In the genomic region with DNA sequence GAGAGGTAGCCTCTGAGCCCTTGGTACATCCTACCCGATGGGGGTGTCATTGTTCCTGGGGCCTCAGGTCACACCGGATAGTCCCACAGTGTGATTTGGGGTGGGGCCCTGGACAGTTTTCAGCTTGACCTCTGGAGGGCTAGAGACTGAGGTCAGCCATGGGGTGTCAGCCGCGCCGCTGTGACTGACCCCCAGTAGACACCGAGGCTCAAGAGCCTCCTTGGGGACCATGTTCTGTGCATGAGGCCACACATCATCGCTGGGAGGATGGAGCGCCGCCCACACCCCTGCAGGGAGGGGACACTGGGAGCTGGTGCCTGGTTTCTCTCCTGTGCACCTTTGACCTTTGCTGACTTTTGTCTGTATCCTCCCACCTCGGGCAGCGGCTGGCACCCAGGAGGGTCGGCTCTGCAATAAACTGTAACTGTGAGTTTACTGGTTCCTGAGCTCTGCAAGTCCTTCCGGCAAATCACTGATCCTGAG, we compare ENCODE assay signal across 16 cellular contexts. TPM values are rescaled to one million over a fixed set of nuclear protein-coding genes. Genes with fewer than 3 reads are reported as not detected.
DNase-seq lines count a peak whose midpoint lies in the region; ATAC-seq, FAIRE-seq and TF ChIP-seq lines count a peak whose summit lies in the region.
"Had no signal": no experiment of that assay in that cellular context is flagged by ENCODE, and none has a peak within 500 bp of the region (broad histone marks: within the 10 kb centered on the region; RNA-seq: fewer than 3 reads in every experiment).

No MANE protein-coding gene starts in this region.

- no peak overlapping the region for H3K4me2 ChIP-seq in H1 (ENCODE audit: insufficient read depth in 1 of 2, low read depth in 2 of 2, low read length in 2 of 2)
- H3K4me2 ChIP-seq: A549 had no signal

- peaks cover 17% of the 10 kb centered on the region for H3K4me1 ChIP-seq in CD4-positive, alpha-beta memory T cell (ENCODE audit: insufficient read depth, low read length)
- H3K4me1 ChIP-seq in H1 (replicated peaks in 1 of 4; ENCODE audit: control insufficient read depth in 3 of 4, insufficient read depth in 4 of 4, low read length in 3 of 4) = peaks cover 0 to 4% (median 2%) of the 10 kb centered on the region in 4 experiments; a peak in 2 of 7 replicates
- peaks cover 13% of the 10 kb centered on the region in 2 experiments for H3K4me1 ChIP-seq in neutrophil (ENCODE audit: control insufficient read depth in 1 of 2, insufficient read depth in 1 of 2, low read depth in 1 of 2, low read length in 1 of 2)
- H3K4me1 ChIP-seq: A549 had no signal

- no peak overlapping the region for H2BK5ac ChIP-seq in H1 (ENCODE audit: low read depth, low read length)

- H2AFZ ChIP-seq in H1 (ENCODE audit: low read length) = no peak overlapping the region
- H2AFZ ChIP-seq: GM23248 had no signal

- H4K5ac ChIP-seq in H1 (ENCODE audit: insufficient read length, low read depth, low read length) = no peak overlapping the region

- H3K4me3 ChIP-seq in CD4-positive, alpha-beta memory T cell (ENCODE audit: low read length in 2 of 2) = no peak overlapping the region
- H3K4me3 ChIP-seq in H1 (ENCODE audit: extremely low read depth in 1 of 4, insufficient read depth in 2 of 4, low read depth in 3 of 4, low read length in 4 of 4) (no peak overlapping the region), neutrophil (ENCODE audit: low read depth in 1 of 2, low read length in 1 of 2) (no peak overlapping the region), brain microvascular endothelial cell (ENCODE audit: low read depth, low read length) (no peak overlapping the region)
- H3K4me3 ChIP-seq: A549, GM23248, SJSA1 had no signal

- H3K9me3 ChIP-seq in CD4-positive, alpha-beta memory T cell (ENCODE audit: control insufficient read depth in 1 of 2, low read length in 2 of 2) = no peaks in the 10 kb centered on the region
- H3K9me3 ChIP-seq in H1 (ENCODE audit: insufficient read depth in 2 of 2, low read depth in 1 of 2, low read length in 1 of 2) (no peaks in the 10 kb centered on the region; a peak in 1 of 4 replicates), neutrophil (no peaks in the 10 kb centered on the region)
- H3K9me3 ChIP-seq: A549 had no signal

- no peaks in the 10 kb centered on the region for H3K27me3 Mint-ChIP-seq in activated naive CD4-positive, alpha-beta T cell treated with anti-CD3 and anti-CD28 coated beads, Interleukin-2, amount 10 ng/mL, durations not matched to agents 7 days and 5 days
- H3K27me3 Mint-ChIP-seq in CD4-positive, alpha-beta memory T cell = no peaks in the 10 kb centered on the region
- H3K27me3 Mint-ChIP-seq: CD4-positive, alpha-beta T cell had no signal

- intact Hi-C loops in CD4-positive, alpha-beta memory T cell (cut with micrococcal nuclease) = no loop called here

- no peak for TF ChIP-seq EP300 in H1 (IDR thresholded peaks at IDR 0.05; ENCODE audit: borderline replicate concordance in 1 of 2, low read depth in 2 of 2, low read length in 2 of 2)

- CTCF ChIA-PET in activated naive CD4-positive, alpha-beta T cell treated with anti-CD3 and anti-CD28 coated beads, Interleukin-2, amount 10 ng/mL, durations not matched to agents 7 days and 5 days (lab: Charles Lee) = interaction anchor here (1.2 to 2.0 kb wide), 3 partner anchors 34 to 99 kb away, joined by 3 to 5 read pairs (median 4); no protein-coding TSS in a partner anchor
- CTCF ChIA-PET in CD4-positive, alpha-beta memory T cell (lab: Charles Lee; ENCODE audit: partially characterized antibody) = interaction anchor here (1.0 to 11.7 kb wide), 4 partner anchors 13 to 97 kb away, joined by 3 to 253 read pairs (median 4); partner anchors contain the start of gene UBE2G2
- CTCF ChIA-PET in H1 (lab: Charles Lee; ENCODE audit: partially characterized antibody) = interaction anchor here (0.6 to 2.6 kb wide), 10 partner anchors 9 to 52 kb away, joined by 3 to 10 read pairs (median 4); partner anchors contain the start of gene PTTG1IP

- no peak overlapping the region for H3K4ac ChIP-seq in H1 (replicated peaks; ENCODE audit: insufficient read length, low read depth, low read length)

- H3K36me3 ChIP-seq in CD4-positive, alpha-beta memory T cell (ENCODE audit: insufficient read depth, low read length) = peaks cover 71% of the 10 kb centered on the region
- H3K36me3 ChIP-seq in H1 (ENCODE audit: control insufficient read depth in 2 of 4, insufficient read depth in 4 of 4, low read length in 3 of 4) = no peaks in the 10 kb centered on the region; a peak in 1 of 8 replicates
- peaks cover 100% of the 10 kb centered on the region for H3K36me3 ChIP-seq in neutrophil
- H3K36me3 ChIP-seq in brain microvascular endothelial cell (replicated peaks) = no peaks in the 10 kb centered on the region

- H3K27ac Mint-ChIP-seq in activated naive CD4-positive, alpha-beta T cell treated with anti-CD3 and anti-CD28 coated beads, Interleukin-2, amount 50 U/mL, for 72 hours = peak overlapping the region; percentile 25 to 50
- no peak overlapping the region for H3K27ac Mint-ChIP-seq in activated naive CD4-positive, alpha-beta T cell treated with anti-CD3 and anti-CD28 coated beads, Interleukin-2, amount 10 ng/mL, durations not matched to agents 7 days and 5 days
- peak overlapping the region in 4 of 7 donors; percentile 16 to 30 (median 28) for H3K27ac Mint-ChIP-seq in CD4-positive, alpha-beta memory T cell
- H3K27ac Mint-ChIP-seq: CD4-positive, alpha-beta T cell had no signal

- no peak overlapping the region for H3K27ac ChIP-seq in CD4-positive, alpha-beta memory T cell (ENCODE audit: low read depth, low read length)
- H3K27ac ChIP-seq in H1 (ENCODE audit: low read depth, low read length) (no peak overlapping the region), neutrophil (peak overlapping the region; percentile 63), brain microvascular endothelial cell (no peak overlapping the region)
- H3K27ac ChIP-seq: A549, GM23248 had no signal

- TF ChIP-seq POLR2A in H1 (IDR thresholded peaks at IDR 0.05; ENCODE audit: control extremely low read depth in 1 of 2, low read depth in 2 of 2, low read length in 2 of 2) = no peak

- 0 out of 2 replicates have a peak overlapping the region, but pooled peaks have one; percentile 33 for H2BK12ac ChIP-seq in H1 (ENCODE audit: low read depth, low read length)

- no peak for DNase-seq in activated naive CD4-positive, alpha-beta T cell treated with anti-CD3 and anti-CD28 coated beads, Interleukin-2, amount 50 U/mL, for 72 hours (ENCODE audit: low spot score in 2 of 2)
- no peak for DNase-seq in activated naive CD4-positive, alpha-beta T cell treated with anti-CD3 and anti-CD28 coated beads, Interleukin-2, amount 10 ng/mL, durations not matched to agents 7 days and 5 days
- no peak for DNase-seq in CD4-positive, alpha-beta memory T cell
- DNase-seq in H1 (ENCODE audit: low read depth in 1 of 2, low spot score in 2 of 2) (no peak), brain microvascular endothelial cell (no peak), cortex of kidney (lab: John Stamatoyannopoulos, UW) (no peak)
- DNase-seq: CD4-positive, alpha-beta T cell; GM23248; KG1; NCI-H1436; NCI-H2029; NCI-H748 treated with DMSO at 0.1 percent for 48 hours had no signal

- H2BK20ac ChIP-seq in H1 (ENCODE audit: low read length) = no peak overlapping the region

- WGBS in H1 (ENCODE audit: extremely low coverage in 1 of 2, insufficient coverage in 1 of 2, insufficient read length in 1 of 2, insufficient replicate concordance in 2 of 2, low coverage in 1 of 2, low lambda C conversion rate in 2 of 2, missing lambda C conversion rate in 1 of 2), 2 experiments = 85% methylated on average over 11 of the region's 13 CpGs; no CpG with 5 or more reads in 1 of the 2 experiments

- no peak overlapping the region for H3K56ac ChIP-seq in H1 (replicated peaks; ENCODE audit: insufficient read length, low read depth, low read length)

- H2AK5ac ChIP-seq in H1 (ENCODE audit: low read depth, low read length) = no peak overlapping the region; the same call in 1 of the 2 replicates

- no peaks in the 10 kb centered on the region for H3K23me2 ChIP-seq in H1 (ENCODE audit: low read depth, low read length)

- no peak overlapping the region for H3K4me3 Mint-ChIP-seq in activated naive CD4-positive, alpha-beta T cell treated with anti-CD3 and anti-CD28 coated beads, Interleukin-2, amount 10 ng/mL, durations not matched to agents 7 days and 5 days
- no peak overlapping the region for H3K4me3 Mint-ChIP-seq in CD4-positive, alpha-beta memory T cell
- H3K4me3 Mint-ChIP-seq: CD4-positive, alpha-beta T cell had no signal

- TF ChIP-seq RAD21 in H1 (IDR thresholded peaks at IDR 0.05 in 1 of 2, conservative IDR thresholded peaks at IDR 0.05 in 1 of 2; ENCODE audit: low read depth in 2 of 2, low read length in 2 of 2) = no peak

- H3K27me3 ChIP-seq in CD4-positive, alpha-beta memory T cell (ENCODE audit: insufficient read depth, low read length) = no peaks in the 10 kb centered on the region
- no peaks in the 10 kb centered on the region; a peak in 1 of 7 replicates for H3K27me3 ChIP-seq in H1 (replicated peaks in 1 of 4; ENCODE audit: control insufficient read depth in 3 of 4, extremely low read depth in 1 of 4, insufficient read depth in 3 of 4, low read length in 3 of 4)
- H3K27me3 ChIP-seq in neutrophil = no peaks in the 10 kb centered on the region
- H3K27me3 ChIP-seq in brain microvascular endothelial cell (replicated peaks) = peaks cover 64% of the 10 kb centered on the region
- H3K27me3 ChIP-seq: SJSA1 had no signal

- no peak overlapping the region for H2BK15ac ChIP-seq in H1 (ENCODE audit: low read length)

- H2BK120ac ChIP-seq in H1 (replicated peaks; ENCODE audit: low read depth, low read length) = no peak overlapping the region

- H3K4me1 Mint-ChIP-seq in activated naive CD4-positive, alpha-beta T cell treated with anti-CD3 and anti-CD28 coated beads, Interleukin-2, amount 10 ng/mL, durations not matched to agents 7 days and 5 days = peaks cover 15% of the 10 kb centered on the region
- H3K4me1 Mint-ChIP-seq in CD4-positive, alpha-beta memory T cell = peaks cover 10 to 29% (median 18%) of the 10 kb centered on the region in 4 donors

- no peak overlapping the region for H4K8ac ChIP-seq in H1 (ENCODE audit: extremely low read depth, insufficient read depth, low read length)

- H3K14ac ChIP-seq in H1 (ENCODE audit: insufficient read length) = no peak overlapping the region

- no peak for TF ChIP-seq CTCF in H1 (IDR thresholded peaks at IDR 0.05; ENCODE audit: control extremely low read depth in 1 of 3, insufficient read depth in 1 of 3, low read depth in 1 of 3, low read length in 3 of 3)
- TF ChIP-seq CTCF in neutrophil (IDR thresholded peaks at IDR 0.05) = no peak
- TF ChIP-seq CTCF in brain microvascular endothelial cell (IDR thresholded peaks at IDR 0.05; ENCODE audit: low read depth, low read length, missing control alignments) = no peak

- peaks cover 21 to 26% of the 10 kb centered on the region in 2 donors for H3K36me3 Mint-ChIP-seq in activated naive CD4-positive, alpha-beta T cell treated with anti-CD3 and anti-CD28 coated beads, Interleukin-2, amount 50 U/mL, for 72 hours
- peaks cover 72% of the 10 kb centered on the region for H3K36me3 Mint-ChIP-seq in activated naive CD4-positive, alpha-beta T cell treated with anti-CD3 and anti-CD28 coated beads, Interleukin-2, amount 10 ng/mL, durations not matched to agents 7 days and 5 days
- H3K36me3 Mint-ChIP-seq in CD4-positive, alpha-beta memory T cell = peaks cover 29 to 69% of the 10 kb centered on the region in 2 donors

- POLR2A ChIA-PET in CD4-positive, alpha-beta memory T cell (lab: Charles Lee; ENCODE audit: partially characterized antibody) = interaction anchor here (1.0 to 13.8 kb wide), 12 partner anchors 9 to 32 kb away, joined by 3 to 267 read pairs (median 6); partner anchors contain the start of genes ITGB2 and PTTG1IP
- POLR2A ChIA-PET in H1 (lab: Charles Lee; ENCODE audit: partially characterized antibody) = interaction anchor here (0.8 to 1.4 kb wide), 4 partner anchors 14 to 50 kb away, joined by 3 to 4 read pairs (median 4); partner anchors contain the start of gene PTTG1IP

- no peak overlapping the region for H4K91ac ChIP-seq in H1 (replicated peaks; ENCODE audit: insufficient read length, low read length)

- in situ Hi-C loops in brain microvascular endothelial cell (cut with HindIII; ENCODE audit: low pct_ligation_motif_present, low sequenced_read_pairs) = no loop called here

- peaks cover 0 to 8% of the 10 kb centered on the region in 2 experiments for H4K20me1 ChIP-seq in H1 (replicated peaks in 1 of 2; ENCODE audit: control insufficient read depth in 1 of 2, insufficient read depth in 2 of 2, low read length in 2 of 2)

- H3K9me3 Mint-ChIP-seq in activated naive CD4-positive, alpha-beta T cell treated with anti-CD3 and anti-CD28 coated beads, Interleukin-2, amount 50 U/mL, for 72 hours = peaks cover 0 to 4% of the 10 kb centered on the region in 2 donors
- peaks cover 4% of the 10 kb centered on the region for H3K9me3 Mint-ChIP-seq in activated naive CD4-positive, alpha-beta T cell treated with anti-CD3 and anti-CD28 coated beads, Interleukin-2, amount 10 ng/mL, durations not matched to agents 7 days and 5 days
- no peaks in the 10 kb centered on the region for H3K9me3 Mint-ChIP-seq in CD4-positive, alpha-beta memory T cell
- H3K9me3 Mint-ChIP-seq: CD4-positive, alpha-beta T cell had no signal

- H3K79me2 ChIP-seq in H1 (ENCODE audit: control insufficient read depth in 1 of 2, insufficient read depth in 2 of 2, low read length in 2 of 2) = no peaks in the 10 kb centered on the region

- no peak overlapping the region for H3K18ac ChIP-seq in H1 (ENCODE audit: extremely low read depth, low read length)

- no peak overlapping the region for H3K23ac ChIP-seq in H1 (ENCODE audit: insufficient read length)

- H3K9ac ChIP-seq in H1 (replicated peaks in 1 of 4; ENCODE audit: extremely low read depth in 1 of 4, low read depth in 3 of 4, low read length in 3 of 4) = no peak overlapping the region
- H3K9ac ChIP-seq: GM23248 had no signal

- H3K79me1 ChIP-seq in H1 (ENCODE audit: low read depth, low read length) = no peaks in the 10 kb centered on the region

- FAIRE-seq in H1 (lab: Jason Lieb, UNC) = no peak
- FAIRE-seq: A549 had no signal

- ATAC-seq in activated naive CD4-positive, alpha-beta T cell treated with anti-CD3 and anti-CD28 coated beads, Interleukin-2, amount 50 U/mL, for 72 hours = no peak
- no peak for ATAC-seq in HG02970 (IDR thresholded peaks at IDR 0.05; ENCODE audit: low FRiP score, unreplicated experiment)

RNA-seq across cellular contexts. Expression of gene ITGB2, which starts 22.6 kb away (rescaled TPM):
- total RNA-seq in activated naive CD4-positive, alpha-beta T cell treated with anti-CD3 and anti-CD28 coated beads, Interleukin-2, amount 50 U/mL, for 72 hours = 100 to 1,000 TPM; 151 to 272 TPM
- 100 to 1,000 TPM; 278 to 291 TPM for total RNA-seq in CD4-positive, alpha-beta memory T cell
- polyA plus RNA-seq in CD4-positive, alpha-beta memory T cell = 100 to 1,000 TPM; 538 to 575 TPM
- 0.24 and 0.36 TPM in 2 replicates for total RNA-seq in H1 (2021; fragmentation: NEBNext Ultra II Directional; extraction: Animal tissue kit (Norgen Biotek cat#: 25700))
- polyA plus RNA-seq in H1 (2011; rRNA removed) = 0.63 and 0.89 TPM in 2 replicates
- polyA plus RNA-seq in H1 (2011; cell fraction: cytosol; rRNA removed) = 0.76 TPM
- 1.6 TPM for polyA plus RNA-seq in H1 (2011; cell fraction: nucleus; rRNA removed)
- 0.40 to 0.58 TPM (median 0.48 TPM) in 4 replicates for polyA plus RNA-seq in H1 (2012, experiment 1 of 2)
- polyA plus RNA-seq in H1 (2012, experiment 2 of 2) = 0.49 TPM
- polyA plus RNA-seq in H1 (2013, experiment 1 of 2) = 0.26 TPM
- 0.52 TPM for polyA plus RNA-seq in H1 (2013, experiment 2 of 2)
- 0.25 and 0.27 TPM in 2 replicates for polyA minus RNA-seq in H1 (2011; rRNA and poly(A)+ RNA removed)
- polyA minus RNA-seq in H1 (2011; cell fraction: cytosol; rRNA and poly(A)+ RNA removed) = not detected
- 0.70 TPM for polyA minus RNA-seq in H1 (2011; cell fraction: nucleus; rRNA and poly(A)+ RNA removed)

RNA-seq across cellular contexts. Expression of gene PTTG1IP, which starts 24.6 kb away (rescaled TPM):
- 10 to 100 TPM; 61.7 to 99.8 TPM for total RNA-seq in activated naive CD4-positive, alpha-beta T cell treated with anti-CD3 and anti-CD28 coated beads, Interleukin-2, amount 50 U/mL, for 72 hours
- 100 to 1,000 TPM in 1 of 2 experiments, 10 to 100 TPM in 1; 98.7 to 110 TPM for total RNA-seq in CD4-positive, alpha-beta memory T cell
- polyA plus RNA-seq in CD4-positive, alpha-beta memory T cell = 10 to 100 TPM; 84.8 to 92.4 TPM
- total RNA-seq in H1 (2021; fragmentation: NEBNext Ultra II Directional; extraction: Animal tissue kit (Norgen Biotek cat#: 25700)) = 124 and 130 TPM in 2 replicates
- 88.9 and 90.8 TPM in 2 replicates for polyA plus RNA-seq in H1 (2011; rRNA removed)
- 98.5 TPM for polyA plus RNA-seq in H1 (2011; cell fraction: cytosol; rRNA removed)
- polyA plus RNA-seq in H1 (2011; cell fraction: nucleus; rRNA removed) = 76.0 TPM
- 76.4 to 95.3 TPM (median 87.0 TPM) in 4 replicates for polyA plus RNA-seq in H1 (2012, experiment 1 of 2)
- polyA plus RNA-seq in H1 (2012, experiment 2 of 2) = 117 TPM
- 140 TPM for polyA plus RNA-seq in H1 (2013, experiment 1 of 2)
- polyA plus RNA-seq in H1 (2013, experiment 2 of 2) = 172 TPM
- polyA minus RNA-seq in H1 (2011; rRNA and poly(A)+ RNA removed) = 63.7 and 69.2 TPM in 2 replicates
- 110 TPM for polyA minus RNA-seq in H1 (2011; cell fraction: cytosol; rRNA and poly(A)+ RNA removed)
- 39.1 TPM for polyA minus RNA-seq in H1 (2011; cell fraction: nucleus; rRNA and poly(A)+ RNA removed)

RNA-seq across cellular contexts. Expression of gene SLX9, which starts 41.8 kb away (rescaled TPM):
- total RNA-seq in activated naive CD4-positive, alpha-beta T cell treated with anti-CD3 and anti-CD28 coated beads, Interleukin-2, amount 50 U/mL, for 72 hours = 10 to 100 TPM; 25.3 to 63.9 TPM
- total RNA-seq in CD4-positive, alpha-beta memory T cell = 10 to 100 TPM; 17.7 to 21.6 TPM
- polyA plus RNA-seq in CD4-positive, alpha-beta memory T cell = 10 to 100 TPM in 1 of 2 donors, 1 to 10 TPM in 1; 9.4 to 13.1 TPM
- 57.3 and 64.1 TPM in 2 replicates for total RNA-seq in H1 (2021; fragmentation: NEBNext Ultra II Directional; extraction: Animal tissue kit (Norgen Biotek cat#: 25700))
- polyA plus RNA-seq in H1 (2011; rRNA removed) = 17.7 and 34.6 TPM in 2 replicates
- 43.7 TPM for polyA plus RNA-seq in H1 (2011; cell fraction: cytosol; rRNA removed)
- polyA plus RNA-seq in H1 (2011; cell fraction: nucleus; rRNA removed) = 28.5 TPM
- 20.8 to 42.4 TPM (median 39.1 TPM) in 4 replicates for polyA plus RNA-seq in H1 (2012, experiment 1 of 2)
- polyA plus RNA-seq in H1 (2012, experiment 2 of 2) = 28.1 TPM
- 28.3 TPM for polyA plus RNA-seq in H1 (2013, experiment 1 of 2)
- polyA plus RNA-seq in H1 (2013, experiment 2 of 2) = 30.5 TPM
- 5.9 and 6.3 TPM in 2 replicates for polyA minus RNA-seq in H1 (2011; rRNA and poly(A)+ RNA removed)
- polyA minus RNA-seq in H1 (2011; cell fraction: cytosol; rRNA and poly(A)+ RNA removed) = 28.0 TPM
- polyA minus RNA-seq in H1 (2011; cell fraction: nucleus; rRNA and poly(A)+ RNA removed) = 8.6 TPM

Comparison
In these comparisons a context has a peak if more than half of its experiments do, and no peak if none do; other contexts are left out.
1. RNA of gene ITGB2, which starts 22.6 kb away (total RNA-seq): 278 to 291 TPM in CD4-positive, alpha-beta memory T cell and 151 to 272 TPM in activated naive CD4-positive, alpha-beta T cell treated with anti-CD3 and anti-CD28 coated beads, Interleukin-2, amount 50 U/mL, for 72 hours; 0.24 to 0.36 TPM in H1; every median in the first group is over 100 times any median in the second.